11 cellular contexts compared by ENCODE assay signal in the genomic region with DNA sequence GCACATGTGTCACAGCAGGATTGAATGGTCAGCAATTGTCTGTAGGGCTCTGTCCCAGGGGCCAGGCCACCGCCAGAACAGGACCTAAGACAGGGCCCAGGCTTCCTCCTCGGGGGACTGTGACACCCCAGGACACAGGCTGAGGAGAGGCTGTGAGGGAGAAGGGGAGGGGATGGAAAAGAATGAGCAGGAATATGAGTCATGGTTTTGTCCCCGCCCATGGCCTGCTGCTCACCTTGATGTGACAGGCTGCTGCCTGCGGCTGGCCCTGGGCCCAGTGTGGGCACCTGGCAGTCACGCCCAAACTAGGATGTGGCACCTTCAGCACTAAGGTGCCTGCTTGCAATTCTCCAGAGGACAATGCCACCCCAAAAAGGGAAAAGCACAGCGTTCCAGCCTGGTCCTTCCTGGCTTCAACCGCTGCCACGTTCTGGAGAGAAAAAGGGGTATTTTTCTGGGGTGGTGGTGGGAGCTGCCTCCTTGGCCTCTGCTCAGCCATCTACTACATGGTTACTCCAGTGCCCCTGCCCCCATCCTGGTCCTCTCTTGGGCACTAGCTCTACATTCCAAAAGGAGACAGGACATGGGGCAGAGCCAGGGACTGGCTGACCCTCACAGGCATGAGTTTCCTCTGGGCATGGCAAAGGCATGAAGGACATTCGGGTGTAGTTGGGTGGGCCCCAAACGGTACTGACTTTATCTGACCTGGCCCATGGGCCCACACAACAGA.
DNase-seq lines count a peak whose midpoint lies in the region; ATAC-seq and TF ChIP-seq lines count a peak whose summit lies in the region.
"Had no signal": no experiment of that assay in that cellular context is flagged by ENCODE, and none has a peak within 500 bp of the region (broad histone marks: within the 10 kb centered on the region; RNA-seq: fewer than 3 reads in every experiment).

No MANE protein-coding gene starts in this region.

- WGBS in prostate gland = 47% methylated on average over 10 of the region's 10 CpGs

- H3K4me1 Mint-ChIP-seq in CD8-positive, alpha-beta memory T cell = peaks cover 0 to 10% (median 6%) of the 10 kb centered on the region in 3 donors

- no peaks in the 10 kb centered on the region for H3K36me3 Mint-ChIP-seq in CD8-positive, alpha-beta memory T cell
- H3K36me3 Mint-ChIP-seq: natural killer cell treated with Interleukin-12 subunit alpha and Interleukin-12 subunit beta and Interleukin-15 and Interleukin-18, amount 100 ng/mL, for 72 hours had no signal

- ATAC-seq in sciatic nerve = no peak
- ATAC-seq: natural killer cell treated with Interleukin-12 subunit alpha and Interleukin-12 subunit beta and Interleukin-15 and Interleukin-18, amount 100 ng/mL, for 72 hours had no signal

- peak overlapping the region; percentile 51 to 72 for H3K27ac ChIP-seq in prostate gland
- no peak overlapping the region for H3K27ac ChIP-seq in CD8-positive, alpha-beta memory T cell (ENCODE audit: low read depth, low read length)

- no peaks in the 10 kb centered on the region for H3K9me3 ChIP-seq in prostate gland
- no peaks in the 10 kb centered on the region for H3K9me3 ChIP-seq in CD8-positive, alpha-beta memory T cell (ENCODE audit: low read length)

- intact Hi-C loops in prostate gland (cut with DNase I) (no loop called here), sciatic nerve (cut with DNase I) (no loop called here)

- H3K4me3 Mint-ChIP-seq in CD8-positive, alpha-beta memory T cell = no peak overlapping the region
- H3K4me3 Mint-ChIP-seq: natural killer cell treated with Interleukin-12 subunit alpha and Interleukin-12 subunit beta and Interleukin-15 and Interleukin-18, amount 100 ng/mL, for 72 hours had no signal

- H3K27ac Mint-ChIP-seq in CD8-positive, alpha-beta memory T cell = no peak overlapping the region
- H3K27ac Mint-ChIP-seq: natural killer cell treated with Interleukin-12 subunit alpha and Interleukin-12 subunit beta and Interleukin-15 and Interleukin-18, amount 100 ng/mL, for 72 hours had no signal

- no peaks in the 10 kb centered on the region for H3K36me3 ChIP-seq in prostate gland
- no peaks in the 10 kb centered on the region for H3K36me3 ChIP-seq in CD8-positive, alpha-beta memory T cell (ENCODE audit: insufficient read depth, low read length)

- peaks cover 9 to 16% of the 10 kb centered on the region in 2 donors for H3K27me3 Mint-ChIP-seq in CD8-positive, alpha-beta memory T cell

- TF ChIP-seq POLR2A in erythroblast (IDR thresholded peaks at IDR 0.05; ENCODE audit: low read length) (no peak), prostate gland (IDR thresholded peaks at IDR 0.05) (peak; percentile 16)

- CTCF ChIA-PET in CD8-positive, alpha-beta memory T cell (lab: Charles Lee) = no interaction called here

- no peak for TF ChIP-seq CTCF in prostate gland (IDR thresholded peaks at IDR 0.05)

- POLR2A ChIA-PET in CD8-positive, alpha-beta memory T cell (lab: Charles Lee) = no interaction called here

- H3K4me3 ChIP-seq in prostate gland = no peak overlapping the region
- no peak overlapping the region for H3K4me3 ChIP-seq in CD8-positive, alpha-beta memory T cell (ENCODE audit: low read length)

- peak; percentile 35 for DNase-seq in NCI-H345 (lab: John Stamatoyannopoulos, UW)
- DNase-seq in NCI-H345 treated with DMSO at 0.1 percent for 48 hours (lab: John Stamatoyannopoulos, UW; ENCODE audit: unreplicated experiment) = no peak
- DNase-seq in NCI-H2171 treated with DMSO at 0.1 percent for 48 hours (lab: John Stamatoyannopoulos, UW) = peak; percentile 82
- DNase-seq in erythroblast (lab: John Stamatoyannopoulos, UW) = peak; percentile 31 to 53
- DNase-seq in prostate gland (ENCODE audit: low spot score) = peak; percentile 89
- no peak for DNase-seq in sciatic nerve (ENCODE audit: low spot score)
- no peak for DNase-seq in CD8-positive, alpha-beta memory T cell
- no peak for DNase-seq in SK-N-DZ (ENCODE audit: low spot score)
- DNase-seq: activated CD4-positive, alpha-beta T cell treated with anti-CD3 and anti-CD28 coated beads for 1 hour; activated gamma-delta T cell had no signal

- no peaks in the 10 kb centered on the region for H3K9me3 Mint-ChIP-seq in CD8-positive, alpha-beta memory T cell
- H3K9me3 Mint-ChIP-seq: natural killer cell treated with Interleukin-12 subunit alpha and Interleukin-12 subunit beta and Interleukin-15 and Interleukin-18, amount 100 ng/mL, for 72 hours had no signal

- peaks cover 12% of the 10 kb centered on the region for H3K4me1 ChIP-seq in prostate gland (replicated peaks)
- no peaks in the 10 kb centered on the region for H3K4me1 ChIP-seq in CD8-positive, alpha-beta memory T cell (ENCODE audit: insufficient read depth, low read length)

- H3K27me3 ChIP-seq in prostate gland (replicated peaks; ENCODE audit: insufficient read depth) = no peaks in the 10 kb centered on the region
- H3K27me3 ChIP-seq in CD8-positive, alpha-beta memory T cell (ENCODE audit: insufficient read depth, low read length, poor library complexity, severe bottlenecking) = no peaks in the 10 kb centered on the region

Comparison
In these comparisons a context has a peak if more than half of its experiments do, and no peak if none do; other contexts are left out.
1. DNase-seq: peak in NCI-H345 (single experiment), NCI-H2171 treated with DMSO at 0.1 percent for 48 hours (single experiment), erythroblast (2 of 2) and prostate gland (single experiment); none in NCI-H345 treated with DMSO at 0.1 percent for 48 hours (single experiment), sciatic nerve (single experiment), CD8-positive, alpha-beta memory T cell (0 of 5) and SK-N-DZ (single experiment).